Comparison of ENCODE assay signal across 10 cellular contexts in genomic region chr21:46559291-46559983, GRCh38. TPM values are rescaled to one million over a fixed set of nuclear protein-coding genes. Genes with fewer than 3 reads are reported as not detected.
DNase-seq lines count a peak whose midpoint lies in the region; ATAC-seq and TF ChIP-seq lines count a peak whose summit lies in the region.
"Had no signal": no experiment of that assay in that cellular context is flagged by ENCODE, and none has a peak within 500 bp of the region (broad histone marks: within the 10 kb centered on the region; RNA-seq: fewer than 3 reads in every experiment).

No MANE protein-coding gene starts in this region.

- intact Hi-C loops in CD4-positive, alpha-beta T cell (cut with DNase I, micrococcal nuclease): loop anchor here in 1 of 2 experiments (1.0 kb wide), 2 partner anchors 9 to 77 kb away; no protein-coding TSS in a partner anchor
- intact Hi-C loops in sciatic nerve (cut with DNase I): no loop called here

- no peak for TF ChIP-seq CTCF in CD4-positive, alpha-beta T cell (IDR thresholded peaks at IDR 0.05)

- H3K4me1 Mint-ChIP-seq in CD4-positive, alpha-beta T cell (ENCODE audit: low read depth): peaks cover 75% of the 10 kb centered on the region
- H3K4me1 Mint-ChIP-seq in activated naive CD8-positive, alpha-beta T cell treated with anti-CD3 and anti-CD28 coated beads, Interleukin-2, amount 50 U/mL, for 24 hours: peaks cover 57% of the 10 kb centered on the region

- no peaks in the 10 kb centered on the region for H3K9me3 Mint-ChIP-seq in CD4-positive, alpha-beta T cell
- H3K9me3 Mint-ChIP-seq in activated naive CD8-positive, alpha-beta T cell treated with anti-CD3 and anti-CD28 coated beads, Interleukin-2, amount 50 U/mL, for 24 hours: no peaks in the 10 kb centered on the region

- H3K27ac ChIP-seq in CD4-positive, alpha-beta T cell (ENCODE audit: low read depth, low read length): peak overlapping the region; percentile 84
- H3K27ac ChIP-seq: C4-2B, pancreas had no signal

- peak overlapping the region; percentile 65 for H3K4me3 Mint-ChIP-seq in CD4-positive, alpha-beta T cell
- H3K4me3 Mint-ChIP-seq in activated naive CD8-positive, alpha-beta T cell treated with anti-CD3 and anti-CD28 coated beads, Interleukin-2, amount 50 U/mL, for 24 hours: peak overlapping the region; percentile 69

- no peaks in the 10 kb centered on the region for H3K27me3 ChIP-seq in CD4-positive, alpha-beta T cell (ENCODE audit: control insufficient read depth, insufficient read depth, low read length)
- H3K27me3 ChIP-seq: pancreas had no signal

- peak; percentile 84 for ATAC-seq in CD4-positive, alpha-beta T cell (ENCODE audit: poor library complexity)
- ATAC-seq in activated naive CD8-positive, alpha-beta T cell treated with anti-CD3 and anti-CD28 coated beads, Interleukin-2, amount 50 U/mL, for 24 hours: peak; percentile 76
- ATAC-seq in sciatic nerve: no peak

- POLR2A ChIA-PET in CD4-positive, alpha-beta T cell (lab: Charles Lee): interaction anchor here (1.0 to 8.0 kb wide), 19 partner anchors 8 to 109 kb away, joined by 3 to 114 read pairs (median 5); partner anchors contain the start of genes DIP2A and PRMT2

- peaks cover 87% of the 10 kb centered on the region for H3K36me3 Mint-ChIP-seq in CD4-positive, alpha-beta T cell (ENCODE audit: low read depth)
- H3K36me3 Mint-ChIP-seq in activated naive CD8-positive, alpha-beta T cell treated with anti-CD3 and anti-CD28 coated beads, Interleukin-2, amount 50 U/mL, for 24 hours (ENCODE audit: low read depth): peaks cover 31% of the 10 kb centered on the region

- H3K27me3 Mint-ChIP-seq in CD4-positive, alpha-beta T cell: no peaks in the 10 kb centered on the region
- H3K27me3 Mint-ChIP-seq in activated naive CD8-positive, alpha-beta T cell treated with anti-CD3 and anti-CD28 coated beads, Interleukin-2, amount 50 U/mL, for 24 hours: no peaks in the 10 kb centered on the region

- H3K27ac Mint-ChIP-seq in CD4-positive, alpha-beta T cell: peak overlapping the region; percentile 95
- H3K27ac Mint-ChIP-seq in activated naive CD8-positive, alpha-beta T cell treated with anti-CD3 and anti-CD28 coated beads, Interleukin-2, amount 50 U/mL, for 24 hours: peak overlapping the region; percentile 77

- peak; percentile 37 to 75 (median 56) for DNase-seq in CD4-positive, alpha-beta T cell
- DNase-seq in T-helper 2 cell: peak in 4 of 5 experiments; percentile 21 to 87 (median 60)
- peak; percentile 70 for DNase-seq in activated naive CD8-positive, alpha-beta T cell treated with anti-CD3 and anti-CD28 coated beads, Interleukin-2, amount 50 U/mL, for 24 hours
- DNase-seq in sciatic nerve (ENCODE audit: low spot score): peak; percentile 51
- DNase-seq in NCI-H2081 (lab: John Stamatoyannopoulos, UW): no peak
- DNase-seq in AG08395 (ENCODE audit: low spot score): no peak
- no peak for DNase-seq in NCI-H82 treated with DMSO at 0.1 percent for 48 hours (lab: John Stamatoyannopoulos, UW; ENCODE audit: unreplicated experiment)
- DNase-seq in HuH-7.5 (ENCODE audit: low spot score): no peak

- CTCF ChIA-PET in CD4-positive, alpha-beta T cell (lab: Charles Lee): interaction anchor here (0.6 to 2.3 kb wide), 4 partner anchors 8 to 80 kb away, joined by 3 to 7 read pairs (median 4); no protein-coding TSS in a partner anchor

- no peaks in the 10 kb centered on the region for H3K9me3 ChIP-seq in CD4-positive, alpha-beta T cell (ENCODE audit: control insufficient read depth, low read length)
- H3K9me3 ChIP-seq: pancreas had no signal

RNA-seq across cellular contexts. Expression of gene S100B, which starts 45.4 kb away (rescaled TPM):
- under 1 TPM; 0.47 to 0.52 TPM for total RNA-seq in CD4-positive, alpha-beta T cell
- total RNA-seq in sciatic nerve: 1,180 TPM

Comparison
In these comparisons a context has a peak if more than half of its experiments do, and no peak if none do; other contexts are left out.
1. DNase-seq: peak in CD4-positive, alpha-beta T cell (10 of 10), T-helper 2 cell (4 of 5), activated naive CD8-positive, alpha-beta T cell treated with anti-CD3 and anti-CD28 coated beads, Interleukin-2, amount 50 U/mL, for 24 hours (single experiment) and sciatic nerve (single experiment); none in NCI-H2081 (0 of 2), AG08395 (single experiment), NCI-H82 treated with DMSO at 0.1 percent for 48 hours (single experiment) and HuH-7.5 (single experiment).
2. RNA of gene S100B, which starts 45.4 kb away (total RNA-seq): 1,180 TPM in sciatic nerve (single experiment); 0.47 to 0.52 TPM in CD4-positive, alpha-beta T cell; every median in the first group is over 100 times any median in the second.